ENCODE assay signal across 2 cellular contexts in genomic region chr7:43136064-43136463, GRCh38.
TF ChIP-seq lines count a peak whose summit lies in the region.

No MANE protein-coding gene starts in this region.

TF ChIP-seq in HCT116, 20 proteins besides CTCF, POLR2A, EP300 and RAD21:
- no peak for TF ChIP-seq ELF1 (IDR thresholded peaks at IDR 0.05; ENCODE audit: borderline replicate concordance, low read depth)
- no peak for TF ChIP-seq FOSL1 (IDR thresholded peaks at IDR 0.05; ENCODE audit: low read depth)
- TF ChIP-seq EZH2 (IDR thresholded peaks at IDR 0.05) = no peak
- no peak for TF ChIP-seq SIN3A (IDR thresholded peaks at IDR 0.05; ENCODE audit: low read depth)
- TF ChIP-seq SP1 (IDR thresholded peaks at IDR 0.05; ENCODE audit: low read depth) = no peak
- no peak for TF ChIP-seq TCF7L2 (IDR thresholded peaks at IDR 0.05; ENCODE audit: borderline replicate concordance, extremely low read depth, insufficient read depth, insufficient read length)
- no peak for TF ChIP-seq JUND (IDR thresholded peaks at IDR 0.05)
- TF ChIP-seq EZH2phosphoT487 (IDR thresholded peaks at IDR 0.05; ENCODE audit: borderline replicate concordance) = no peak
- TF ChIP-seq REST (IDR thresholded peaks at IDR 0.05; ENCODE audit: low read depth) = no peak
- TF ChIP-seq ATF3 (IDR thresholded peaks at IDR 0.05) = no peak
- no peak for TF ChIP-seq EGR1 (IDR thresholded peaks at IDR 0.05; ENCODE audit: low read depth)
- TF ChIP-seq, protein P1, sequence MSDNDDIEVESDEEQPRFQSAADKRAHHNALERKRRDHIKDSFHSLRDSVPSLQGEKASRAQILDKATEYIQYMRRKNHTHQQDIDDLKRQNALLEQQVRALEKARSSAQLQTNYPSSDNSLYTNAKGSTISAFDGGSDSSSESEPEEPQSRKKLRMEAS (IDR thresholded peaks at IDR 0.05) = no peak
- no peak for TF ChIP-seq CBX3 (IDR thresholded peaks at IDR 0.05; ENCODE audit: low read depth)

TF ChIP-seq in H1, 55 proteins besides CTCF, POLR2A, EP300 and RAD21:
- TF ChIP-seq POLR2AphosphoS5 (IDR thresholded peaks at IDR 0.05; ENCODE audit: low read depth, low read length) (no peak), HDAC6 (IDR thresholded peaks at IDR 0.05; ENCODE audit: low read depth, low read length) (no peak), MAFK (IDR thresholded peaks at IDR 0.05; ENCODE audit: low read depth, low read length) (peak; percentile 36; the same call in 1 of the 2 replicates), PHF8 (conservative IDR thresholded peaks at IDR 0.05; ENCODE audit: low read depth, low read length) (no peak), JUN (IDR thresholded peaks at IDR 0.05; ENCODE audit: low read depth, low read length) (no peak), ATF2 (IDR thresholded peaks at IDR 0.05; ENCODE audit: low read length) (no peak), E2F6 (IDR thresholded peaks at IDR 0.05) (no peak), SIN3A (conservative IDR thresholded peaks at IDR 0.05 in 1 of 2, IDR thresholded peaks at IDR 0.05 in 1 of 2; ENCODE audit: low read depth in 1 of 2, low read length in 2 of 2) (no peak)
- TF ChIP-seq, protein P2, sequence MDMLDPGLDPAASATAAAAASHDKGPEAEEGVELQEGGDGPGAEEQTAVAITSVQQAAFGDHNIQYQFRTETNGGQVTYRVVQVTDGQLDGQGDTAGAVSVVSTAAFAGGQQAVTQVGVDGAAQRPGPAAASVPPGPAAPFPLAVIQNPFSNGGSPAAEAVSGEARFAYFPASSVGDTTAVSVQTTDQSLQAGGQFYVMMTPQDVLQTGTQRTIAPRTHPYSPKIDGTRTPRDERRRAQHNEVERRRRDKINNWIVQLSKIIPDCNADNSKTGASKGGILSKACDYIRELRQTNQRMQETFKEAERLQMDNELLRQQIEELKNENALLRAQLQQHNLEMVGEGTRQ (IDR thresholded peaks at IDR 0.05; ENCODE audit: low read length) = no peak
